Comparison of ENCODE assay signal across 28 cellular contexts in the genomic region with DNA sequence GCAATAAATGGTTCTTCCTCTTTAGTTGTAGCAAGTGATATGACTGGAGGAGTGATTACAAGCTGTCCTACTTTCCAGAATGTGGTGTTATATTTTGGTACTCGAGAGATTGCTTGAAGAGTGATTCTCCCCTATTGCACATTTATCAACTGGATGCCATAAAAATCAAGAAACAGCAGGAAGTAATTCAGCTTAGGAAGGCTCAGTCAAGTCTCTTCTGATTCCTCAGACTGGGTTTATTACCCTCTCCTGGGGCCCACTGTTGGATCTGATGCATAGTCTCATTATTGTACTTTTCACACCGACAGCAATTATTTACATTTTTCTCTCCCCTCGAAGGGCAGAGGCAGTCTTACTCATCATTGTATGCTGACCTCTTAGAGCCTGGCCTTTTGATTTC. TPM values are rescaled to one million over a fixed set of nuclear protein-coding genes. Genes with fewer than 3 reads are reported as not detected.
"Had no signal": no experiment of that assay in that cellular context is flagged by ENCODE, and none has a peak within 500 bp of the region (broad histone marks: within the 10 kb centered on the region; RNA-seq: fewer than 3 reads in every experiment).

No MANE protein-coding gene starts in this region.

- ATAC-seq: activated T-cell treated with anti-CD3 and anti-CD28 coated beads, Interleukin-2, amount 50 U/mL, for 4 hours; activated T-helper 17 cell treated with anti-CD3 and anti-CD28 coated beads, Interleukin-2, amount 50 U/mL, for 72 hours; esophagus mucosa; left lobe of liver; lower lobe of right lung; sciatic nerve; stimulated activated naive CD8-positive, alpha-beta T cell treated with anti-CD3 and anti-CD28 coated beads, Interleukin-15, Interleukin-2, amounts not matched to agents 100 U/mL and 50 U/mL, for 24 hours had no signal

- DNase-seq: activated CD4-positive, alpha-beta memory T cell treated with anti-CD3 and anti-CD28 coated beads, Interleukin-2, amount 10 ng/mL, durations not matched to agents 7 days and 5 days; activated CD4-positive, alpha-beta T cell treated with anti-CD3 and anti-CD28 coated beads, Interleukin-2, amount 10 ng/mL, durations not matched to agents 7 days and 5 days; activated CD4-positive, CD25-positive, alpha-beta regulatory T cell treated with anti-CD3 and anti-CD28 coated beads, Interleukin-2, amount 50 U/mL, for 72 hours; activated gamma-delta T cell treated with Interleukin-2 at 50 U/mL for 16 hours; activated naive CD4-positive, alpha-beta T cell treated with anti-CD3 and anti-CD28 coated beads, Interleukin-2, amount 50 U/mL, for 16 hours; activated T-cell treated with anti-CD3 and anti-CD28 coated beads, Interleukin-2, amount 50 U/mL, for 4 hours; amniotic stem cell; caudate nucleus; cortex of kidney; foreskin fibroblast; head of caudate nucleus; hypothalamus; immature natural killer cell; lower lobe of right lung; retina; stimulated activated CD4-positive, alpha-beta T cell treated with anti-CD3 and anti-CD28 coated beads, Interleukin-12 subunit alpha, Interleukin-12 subunit beta, amount 100 ng/mL, for 4 hours; stimulated activated CD4-positive, alpha-beta T cell treated with anti-CD3 and anti-CD28 coated beads, Interleukin-4, amount 100 ng/mL, for 1 hour; stimulated activated naive CD8-positive, alpha-beta T cell treated with anti-CD3 and anti-CD28 coated beads, Interleukin-15, Interleukin-2, amounts not matched to agents 100 U/mL and 50 U/mL, for 24 hours; T-helper 2 cell; trophoblast cell had no signal

- H3K4me3 ChIP-seq: lower lobe of right lung, skin epidermis, thoracic aorta had no signal

- H3K36me3 ChIP-seq: lower lobe of right lung, neutrophil, thoracic aorta had no signal

- H3K27ac ChIP-seq: lower lobe of right lung, neutrophil, skin epidermis, thoracic aorta had no signal

- H3K9me3 ChIP-seq: lower lobe of right lung, neutrophil, thoracic aorta had no signal

- H3K27me3 ChIP-seq: neutrophil had no signal

- H3K4me1 ChIP-seq: lower lobe of right lung had no signal

RNA-seq across cellular contexts. Expression of gene NOSTRIN, which starts 9.2 kb away (rescaled TPM):
- total RNA-seq: activated CD4-positive, alpha-beta memory T cell treated with anti-CD3 and anti-CD28 coated beads, Interleukin-2, amount 10 ng/mL, durations not matched to agents 7 days and 5 days; activated CD4-positive, alpha-beta T cell treated with anti-CD3 and anti-CD28 coated beads, Interleukin-2, amount 10 ng/mL, durations not matched to agents 7 days and 5 days; osteocyte had no signal
- polyA plus RNA-seq: immature natural killer cell had no signal
